In the genomic region with DNA sequence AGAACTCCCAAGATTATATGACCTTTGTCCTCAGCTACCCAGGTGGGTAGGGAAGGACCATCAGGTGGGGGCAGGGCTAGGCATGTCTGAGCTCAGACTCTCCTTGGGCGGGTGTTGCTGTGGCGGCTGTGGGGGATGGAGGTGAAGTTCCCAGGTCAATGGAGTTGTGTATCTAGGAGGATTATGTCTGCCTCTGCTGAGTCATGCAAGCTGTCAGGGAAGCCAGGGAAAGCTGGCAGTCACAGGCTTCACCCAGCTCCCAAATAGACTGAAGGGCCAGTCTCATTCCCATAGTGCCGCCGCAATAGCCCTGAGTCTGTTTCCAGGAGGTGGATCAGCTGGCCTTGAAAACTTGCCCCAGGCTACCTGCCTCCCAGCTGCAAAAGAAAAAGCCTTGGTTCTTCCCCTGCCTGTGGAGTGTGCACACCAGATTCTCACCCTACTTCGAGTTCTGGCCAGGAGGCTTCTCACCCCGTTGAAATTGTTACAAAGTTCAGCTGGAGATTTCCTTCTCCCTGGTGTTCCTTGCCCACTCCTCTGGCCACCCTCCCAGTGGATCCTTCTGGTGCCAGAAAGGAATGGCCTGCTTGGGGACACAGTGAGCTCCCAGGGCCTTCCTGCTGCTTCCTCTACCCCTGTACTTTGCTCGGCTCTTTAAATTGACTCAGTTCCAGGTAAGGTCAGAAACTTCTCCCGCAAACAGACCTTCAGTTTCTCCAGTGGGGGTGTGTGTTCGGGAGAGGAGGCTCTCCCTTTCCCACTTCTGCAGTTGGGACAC, we compare ENCODE assay signal across 15 cellular contexts.
DNase-seq lines count a peak whose midpoint lies in the region; ATAC-seq and TF ChIP-seq lines count a peak whose summit lies in the region.
"Had no signal": no experiment of that assay in that cellular context is flagged by ENCODE, and none has a peak within 500 bp of the region (broad histone marks: within the 10 kb centered on the region; RNA-seq: fewer than 3 reads in every experiment).

No MANE protein-coding gene starts in this region.

- no peak overlapping the region for H4K5ac ChIP-seq in H9 (ENCODE audit: insufficient read length, low read depth, low read length)

- H2BK12ac ChIP-seq in H9 (ENCODE audit: insufficient read length, low read depth, low read length), result no peak overlapping the region

- no peak overlapping the region for H3K4ac ChIP-seq in H9 (ENCODE audit: low read depth, low read length)

- H3K9me3 ChIP-seq in PC-9 (ENCODE audit: insufficient read depth, low read depth) (no peaks in the 10 kb centered on the region), H9 (ENCODE audit: control insufficient read depth, low read depth, low read length) (no peaks in the 10 kb centered on the region), stomach (no peaks in the 10 kb centered on the region)
- H3K9me3 ChIP-seq: tibial artery had no signal

- no peaks in the 10 kb centered on the region for H3K9me2 ChIP-seq in PC-9 (ENCODE audit: insufficient read depth)

- H3K36me3 ChIP-seq in PC-9 (ENCODE audit: low read depth), result no peaks in the 10 kb centered on the region
- H3K36me3 ChIP-seq in stomach, result no peaks in the 10 kb centered on the region
- H3K36me3 ChIP-seq: tibial artery had no signal

- H2BK5ac ChIP-seq in H9 (ENCODE audit: insufficient read length, low read length), result no peak overlapping the region

- ATAC-seq in HG02588 (IDR thresholded peaks at IDR 0.05; ENCODE audit: unreplicated experiment) (no peak), GM21619 (IDR thresholded peaks at IDR 0.05; ENCODE audit: unreplicated experiment) (no peak)
- ATAC-seq: activated T-cell treated with anti-CD3 and anti-CD28 coated beads, Interleukin-2, amount 50 U/mL, for 72 hours; SK-N-SH treated with all-trans-retinoic acid at 6 μM for 48 hours had no signal

- H3K4me1 Mint-ChIP-seq in H9, result peaks cover 29 to 32% of the 10 kb centered on the region in 2 experiments

- no peaks in the 10 kb centered on the region for H3K27me3 Mint-ChIP-seq in H9 (ENCODE audit: low read depth)
- H3K27me3 Mint-ChIP-seq: activated CD4-positive, alpha-beta memory T cell treated with anti-CD3 and anti-CD28 coated beads for 36 hours had no signal

- BruUV-seq in PC-9 (replicated peaks; lab: Mats Ljungman, UMichigan), result no TSS peak

- CTCF ChIA-PET in PC-9 (lab: Charles Lee), result interaction anchor here (0.6 to 0.7 kb wide), 2 partner anchors 418 to 1138 kb away, joined by 3 read pairs; no protein-coding TSS in a partner anchor

- no peak overlapping the region for H3K18ac ChIP-seq in H9 (ENCODE audit: insufficient read length, low read depth, low read length)

- no peak overlapping the region for H3K9ac ChIP-seq in H9 (ENCODE audit: extremely low read depth, insufficient read length, low read length)
- H3K9ac ChIP-seq: KMS-11 had no signal

- H2AK5ac ChIP-seq in H9 (ENCODE audit: insufficient read length, low read length), result no peak overlapping the region

- no peaks in the 10 kb centered on the region for H3K23me2 ChIP-seq in H9 (ENCODE audit: insufficient read length, low read depth, low read length, poor library complexity, severe bottlenecking)

- no peak overlapping the region for H3K14ac ChIP-seq in H9 (ENCODE audit: insufficient read depth, low read length)

- H3K4me2 ChIP-seq in PC-9 (no peak overlapping the region), H9 (ENCODE audit: insufficient read depth, insufficient read length, low read length) (no peak overlapping the region)
- H3K4me2 ChIP-seq: KMS-11 had no signal

- DNase-seq in H4 (ENCODE audit: low spot score), result peak; percentile 24
- DNase-seq in PC-9, result peak in 1 of 2 experiments; percentile 59
- DNase-seq in epithelial cell of prostate (ENCODE audit: low read depth, low spot score), result no peak
- peak; percentile 6 for DNase-seq in myocyte (ENCODE audit: low read depth)
- no peak for DNase-seq in H9
- DNase-seq in stomach, result no peak
- DNase-seq: activated CD4-positive, alpha-beta memory T cell treated with anti-CD3 and anti-CD28 coated beads for 36 hours; activated T-cell treated with anti-CD3 and anti-CD28 coated beads, Interleukin-2, amount 50 U/mL, for 72 hours; NCI-H1436 treated with DMSO at 0.1 percent for 48 hours; NCI-H510A; tibial artery had no signal

- H3K27ac ChIP-seq in PC-9 (no peak overlapping the region), epithelial cell of prostate (peak overlapping the region; percentile 95), H9 (ENCODE audit: insufficient read length, low read depth, low read length) (no peak overlapping the region), stomach (no peak overlapping the region)
- H3K27ac ChIP-seq: KMS-11, tibial artery had no signal

- no peak overlapping the region for H3K4me3 Mint-ChIP-seq in H9
- H3K4me3 Mint-ChIP-seq: activated CD4-positive, alpha-beta memory T cell treated with anti-CD3 and anti-CD28 coated beads for 36 hours; activated T-cell treated with anti-CD3 and anti-CD28 coated beads, Interleukin-2, amount 50 U/mL, for 72 hours had no signal

- no peaks in the 10 kb centered on the region for H3K79me2 ChIP-seq in PC-9 (ENCODE audit: low read depth)
- no peaks in the 10 kb centered on the region for H3K79me2 ChIP-seq in H9 (ENCODE audit: insufficient read depth, low read length)

- H3F3A ChIP-seq in PC-9 (ENCODE audit: insufficient read depth, low read depth), result no peaks in the 10 kb centered on the region

- H3K79me1 ChIP-seq in H9 (ENCODE audit: insufficient read depth, low read depth, low read length, poor library complexity, severe bottlenecking), result no peaks in the 10 kb centered on the region

- peaks cover 0 to 3% of the 10 kb centered on the region in 2 experiments; a peak in 1 of 5 replicates for H3K9me3 Mint-ChIP-seq in H9
- H3K9me3 Mint-ChIP-seq: activated CD4-positive, alpha-beta memory T cell treated with anti-CD3 and anti-CD28 coated beads for 36 hours; activated T-cell treated with anti-CD3 and anti-CD28 coated beads, Interleukin-2, amount 50 U/mL, for 72 hours had no signal

- WGBS in H9 (ENCODE audit: extremely low coverage, insufficient read length, low lambda C conversion rate), result no CpG with 5 or more reads among the region's 9 CpGs
- 64 to 73% (median 69%) methylated on average over 9 of the region's 9 CpGs for WGBS in stomach, 5 donors

- no peak overlapping the region for H3T11ph ChIP-seq in H9 (ENCODE audit: low read length)

- H3K23ac ChIP-seq in H9 (ENCODE audit: insufficient read length, low read depth, low read length), result no peak overlapping the region

- H4K8ac ChIP-seq in H9 (replicated peaks; ENCODE audit: insufficient read length, low read depth, low read length), result no peak overlapping the region

- H3K4me3 ChIP-seq in PC-9 (no peak overlapping the region), stomach (no peak overlapping the region)
- H3K4me3 ChIP-seq: tibial artery had no signal

- intact Hi-C loops in PC-9 (cut with micrococcal nuclease; ENCODE audit: unreplicated experiment) (no loop called here), stomach (cut with DNase I; ENCODE audit: low total_unique reads) (no loop called here)

- no peak overlapping the region for H4K91ac ChIP-seq in H9 (ENCODE audit: insufficient read length, low read depth, low read length)

- peaks cover 0 to 4% (median 0%) of the 10 kb centered on the region in 3 experiments; a peak in 1 of 7 replicates for H3K36me3 Mint-ChIP-seq in H9 (ENCODE audit: insufficient read depth in 1 of 3, low read depth in 3 of 3)
- H3K36me3 Mint-ChIP-seq: activated CD4-positive, alpha-beta memory T cell treated with anti-CD3 and anti-CD28 coated beads for 36 hours had no signal

- no peak overlapping the region for H2BK15ac ChIP-seq in H9 (ENCODE audit: low read depth, low read length)

- no peak for TF ChIP-seq POLR2A in stomach (IDR thresholded peaks at IDR 0.05)

- H3K56ac ChIP-seq in H9 (ENCODE audit: insufficient read length, low read depth, low read length), result no peak overlapping the region

- H3K4me1 ChIP-seq in PC-9 (replicated peaks; ENCODE audit: insufficient read depth) (peaks cover 12% of the 10 kb centered on the region), H9 (ENCODE audit: insufficient read depth, low read length) (no peaks in the 10 kb centered on the region), stomach (no peaks in the 10 kb centered on the region)
- H3K4me1 ChIP-seq: tibial artery had no signal

- H2AFZ ChIP-seq in PC-9 (peak overlapping the region; percentile 46; the same call in 1 of the 2 replicates), H9 (ENCODE audit: low read length) (no peak overlapping the region)

- H2BK20ac ChIP-seq in H9 (ENCODE audit: low read depth, low read length, poor library complexity, severe bottlenecking), result no peak overlapping the region

- TF ChIP-seq EP300 in stomach (IDR thresholded peaks at IDR 0.05), result no peak

- H3K27me3 ChIP-seq in PC-9 (ENCODE audit: insufficient read depth, low read depth) (no peaks in the 10 kb centered on the region), H9 (ENCODE audit: insufficient read depth, low read length) (no peaks in the 10 kb centered on the region), stomach (no peaks in the 10 kb centered on the region)
- H3K27me3 ChIP-seq: tibial artery had no signal

- POLR2A ChIA-PET in PC-9 (lab: Charles Lee; ENCODE audit: unreplicated experiment), result no interaction called here

- TF ChIP-seq CTCF in PC-9 (conservative IDR thresholded peaks at IDR 0.05) (no peak), H9 (conservative IDR thresholded peaks at IDR 0.05) (no peak), stomach (IDR thresholded peaks at IDR 0.05) (no peak)

- H4K20me1 ChIP-seq in PC-9 (ENCODE audit: insufficient read depth), result no peaks in the 10 kb centered on the region
- H4K20me1 ChIP-seq in H9 (ENCODE audit: control insufficient read depth, insufficient read depth, insufficient read length), result no peaks in the 10 kb centered on the region

- H3K27ac Mint-ChIP-seq in H9, result peak overlapping the region in 1 of 3 experiments; percentile 76; a peak in 2 of 7 replicates
- H3K27ac Mint-ChIP-seq: activated CD4-positive, alpha-beta memory T cell treated with anti-CD3 and anti-CD28 coated beads for 36 hours; activated T-cell treated with anti-CD3 and anti-CD28 coated beads, Interleukin-2, amount 50 U/mL, for 72 hours had no signal

- H2BK120ac ChIP-seq in H9 (ENCODE audit: low read depth, low read length, poor library complexity, severe bottlenecking), result no peak overlapping the region

Comparison
In these comparisons a context has a peak if more than half of its experiments do, and no peak if none do; other contexts are left out.
1. DNase-seq: peak in H4 (single experiment) and myocyte (single experiment); none in epithelial cell of prostate (single experiment), H9 (single experiment) and stomach (single experiment).